In the genomic region with DNA sequence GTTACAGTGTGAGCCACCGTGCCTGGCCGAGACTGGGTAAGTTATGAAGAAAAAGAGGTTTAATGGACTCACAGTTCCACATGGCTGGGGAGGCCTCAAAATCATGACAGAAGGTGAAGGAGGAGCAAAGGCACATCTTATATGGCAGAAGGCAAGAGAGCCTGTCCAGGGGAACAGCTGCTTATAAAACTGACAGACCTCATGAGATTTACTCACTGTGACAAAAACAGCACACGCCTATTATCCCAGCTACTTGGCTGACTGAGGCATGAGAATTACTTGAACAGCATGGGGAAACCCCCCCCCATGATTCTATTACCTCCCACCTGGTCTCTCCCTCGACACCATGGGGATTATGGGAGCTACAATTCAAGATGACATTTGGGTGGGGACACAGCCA, we compare ENCODE assay signal across 18 cellular contexts. TPM values are rescaled to one million over a fixed set of nuclear protein-coding genes. Genes with fewer than 3 reads are reported as not detected.
DNase-seq lines count a peak whose midpoint lies in the region; ATAC-seq and TF ChIP-seq lines count a peak whose summit lies in the region.
"Had no signal": no experiment of that assay in that cellular context is flagged by ENCODE, and none has a peak within 500 bp of the region (broad histone marks: within the 10 kb centered on the region; RNA-seq: fewer than 3 reads in every experiment).

No MANE protein-coding gene starts in this region.

- H3K36me3 ChIP-seq in brain microvascular endothelial cell (replicated peaks): no peaks in the 10 kb centered on the region

- H3K27ac ChIP-seq in brain microvascular endothelial cell: no peak overlapping the region
- H3K27ac ChIP-seq: PC-9, SJCRH30 had no signal

- H3K4me3 Mint-ChIP-seq in activated CD8-positive, alpha-beta T cell treated with anti-CD3 and anti-CD28 coated beads for 36 hours: no peak overlapping the region
- no peak overlapping the region for H3K4me3 Mint-ChIP-seq in activated CD8-positive, alpha-beta T cell treated with anti-CD3 and anti-CD28 coated beads, Interleukin-2, amount 10 ng/mL, durations not matched to agents 7 days and 5 days
- H3K4me3 Mint-ChIP-seq in brain: no peak overlapping the region

- POLR2A ChIA-PET in activated CD8-positive, alpha-beta T cell treated with anti-CD3 and anti-CD28 coated beads for 36 hours (lab: Charles Lee): interaction anchor here (0.8 kb wide), 1 partner anchor 23 kb away, joined by 3 read pairs; a partner anchor contains a TSS
- POLR2A ChIA-PET in activated CD8-positive, alpha-beta T cell treated with anti-CD3 and anti-CD28 coated beads, Interleukin-2, amount 10 ng/mL, durations not matched to agents 7 days and 5 days (lab: Charles Lee): no interaction called here

- no peak for DNase-seq in activated CD8-positive, alpha-beta T cell treated with anti-CD3 and anti-CD28 coated beads for 36 hours
- DNase-seq in activated CD8-positive, alpha-beta T cell treated with anti-CD3 and anti-CD28 coated beads, Interleukin-2, amount 10 ng/mL, durations not matched to agents 7 days and 5 days: no peak
- DNase-seq in NCI-H2171 treated with DMSO at 0.1 percent for 48 hours (lab: John Stamatoyannopoulos, UW): peak; percentile 74
- peak; percentile 15 for DNase-seq in putamen (ENCODE audit: low spot score)
- DNase-seq in HUDEP-2 (lab: John Stamatoyannopoulos, UW; ENCODE audit: unreplicated experiment in 76 of 76): no peak
- no peak for DNase-seq in brain microvascular endothelial cell
- DNase-seq in epidermal melanocyte (ENCODE audit: insufficient read length, low spot score): no peak
- DNase-seq: 8988T, EL, GOT3, KG1, NCI-H1436 treated with DMSO at 0.1 percent for 48 hours, NCI-H2081 treated with DMSO at 0.1 percent for 48 hours, NCI-H226, NCI-H69, SJCRH30 had no signal

- peaks cover 2% of the 10 kb centered on the region for H3K4me1 Mint-ChIP-seq in activated CD8-positive, alpha-beta T cell treated with anti-CD3 and anti-CD28 coated beads for 36 hours (ENCODE audit: low read depth)
- H3K4me1 Mint-ChIP-seq in activated CD8-positive, alpha-beta T cell treated with anti-CD3 and anti-CD28 coated beads, Interleukin-2, amount 10 ng/mL, durations not matched to agents 7 days and 5 days (ENCODE audit: low read depth): no peaks in the 10 kb centered on the region
- no peaks in the 10 kb centered on the region for H3K4me1 Mint-ChIP-seq in brain

- no peak overlapping the region for H3K4me3 ChIP-seq in brain microvascular endothelial cell (ENCODE audit: low read depth, low read length)
- H3K4me3 ChIP-seq: PC-9, SJCRH30 had no signal

- peak overlapping the region; percentile 12 for H3K27ac Mint-ChIP-seq in activated CD8-positive, alpha-beta T cell treated with anti-CD3 and anti-CD28 coated beads for 36 hours
- no peak overlapping the region for H3K27ac Mint-ChIP-seq in activated CD8-positive, alpha-beta T cell treated with anti-CD3 and anti-CD28 coated beads, Interleukin-2, amount 10 ng/mL, durations not matched to agents 7 days and 5 days
- H3K27ac Mint-ChIP-seq in brain: peak overlapping the region in 3 of 5 experiments; percentile 82 to 87 (median 83)

- no peak for ATAC-seq in activated CD8-positive, alpha-beta T cell treated with anti-CD3 and anti-CD28 coated beads for 36 hours
- no peak for ATAC-seq in activated CD8-positive, alpha-beta T cell treated with anti-CD3 and anti-CD28 coated beads, Interleukin-2, amount 10 ng/mL, durations not matched to agents 7 days and 5 days

- TF ChIP-seq CTCF in activated CD8-positive, alpha-beta T cell treated with anti-CD3 and anti-CD28 coated beads for 36 hours (IDR thresholded peaks at IDR 0.05): no peak
- no peak for TF ChIP-seq CTCF in brain (conservative IDR thresholded peaks at IDR 0.05)
- TF ChIP-seq CTCF in brain microvascular endothelial cell (IDR thresholded peaks at IDR 0.05; ENCODE audit: low read depth, low read length, missing control alignments): no peak

- H3K36me3 Mint-ChIP-seq in activated CD8-positive, alpha-beta T cell treated with anti-CD3 and anti-CD28 coated beads for 36 hours (ENCODE audit: low read depth): peaks cover 41% of the 10 kb centered on the region
- peaks cover 60% of the 10 kb centered on the region for H3K36me3 Mint-ChIP-seq in activated CD8-positive, alpha-beta T cell treated with anti-CD3 and anti-CD28 coated beads, Interleukin-2, amount 10 ng/mL, durations not matched to agents 7 days and 5 days (ENCODE audit: low read depth)
- peaks cover 83% of the 10 kb centered on the region for H3K36me3 Mint-ChIP-seq in brain

- H3K27me3 ChIP-seq in brain microvascular endothelial cell (replicated peaks): no peaks in the 10 kb centered on the region
- H3K27me3 ChIP-seq: SJCRH30 had no signal

- in situ Hi-C loops in brain microvascular endothelial cell (cut with HindIII; ENCODE audit: low pct_ligation_motif_present, low sequenced_read_pairs): no loop called here

- intact Hi-C loops in activated CD8-positive, alpha-beta T cell treated with anti-CD3 and anti-CD28 coated beads for 36 hours (cut with micrococcal nuclease): no loop called here

- H3K27me3 Mint-ChIP-seq in activated CD8-positive, alpha-beta T cell treated with anti-CD3 and anti-CD28 coated beads for 36 hours: no peaks in the 10 kb centered on the region
- H3K27me3 Mint-ChIP-seq in activated CD8-positive, alpha-beta T cell treated with anti-CD3 and anti-CD28 coated beads, Interleukin-2, amount 10 ng/mL, durations not matched to agents 7 days and 5 days (ENCODE audit: low read depth): no peaks in the 10 kb centered on the region
- H3K27me3 Mint-ChIP-seq in brain: no peaks in the 10 kb centered on the region

- peaks cover 17% of the 10 kb centered on the region for H3K9me3 Mint-ChIP-seq in activated CD8-positive, alpha-beta T cell treated with anti-CD3 and anti-CD28 coated beads for 36 hours
- H3K9me3 Mint-ChIP-seq in activated CD8-positive, alpha-beta T cell treated with anti-CD3 and anti-CD28 coated beads, Interleukin-2, amount 10 ng/mL, durations not matched to agents 7 days and 5 days (ENCODE audit: insufficient read depth): peaks cover 21% of the 10 kb centered on the region
- peaks cover 0 to 15% (median 5%) of the 10 kb centered on the region in 5 experiments for H3K9me3 Mint-ChIP-seq in brain

- CTCF ChIA-PET in activated CD8-positive, alpha-beta T cell treated with anti-CD3 and anti-CD28 coated beads for 36 hours (lab: Charles Lee): interaction anchor here (0.9 to 1.8 kb wide), 4 partner anchors 11 to 151 kb away, joined by 3 to 8 read pairs (median 4); no protein-coding TSS in a partner anchor
- CTCF ChIA-PET in activated CD8-positive, alpha-beta T cell treated with anti-CD3 and anti-CD28 coated beads, Interleukin-2, amount 10 ng/mL, durations not matched to agents 7 days and 5 days (lab: Charles Lee): interaction anchor here (1.1 kb wide), 2 partner anchors 11 to 58 kb away, joined by 3 read pairs; no protein-coding TSS in a partner anchor

RNA-seq across cellular contexts. Expression of a gene that starts 23.4 kb away (rescaled TPM):
- 10 to 100 TPM; 23.1 to 24.2 TPM for total RNA-seq in activated CD8-positive, alpha-beta T cell treated with anti-CD3 and anti-CD28 coated beads for 36 hours
- 10 to 100 TPM; 21.1 to 23.2 TPM for total RNA-seq in activated CD8-positive, alpha-beta T cell treated with anti-CD3 and anti-CD28 coated beads, Interleukin-2, amount 10 ng/mL, durations not matched to agents 7 days and 5 days
- 18.5 TPM for polyA plus RNA-seq in brain (ENCODE audit: insufficient read depth, low read depth, low replicate concordance)

RNA-seq across cellular contexts. Expression of a gene that starts 30.4 kb away (rescaled TPM):
- total RNA-seq in activated CD8-positive, alpha-beta T cell treated with anti-CD3 and anti-CD28 coated beads for 36 hours: 10 to 100 TPM; 34.0 to 38.6 TPM
- 10 to 100 TPM; 27.2 to 29.2 TPM for total RNA-seq in activated CD8-positive, alpha-beta T cell treated with anti-CD3 and anti-CD28 coated beads, Interleukin-2, amount 10 ng/mL, durations not matched to agents 7 days and 5 days
- 12.2 TPM for polyA plus RNA-seq in brain (ENCODE audit: insufficient read depth, low read depth, low replicate concordance)

Comparison
In these comparisons a context has a peak if more than half of its experiments do, and no peak if none do; other contexts are left out.
1. DNase-seq: peak in NCI-H2171 treated with DMSO at 0.1 percent for 48 hours (single experiment) and putamen (single experiment); none in activated CD8-positive, alpha-beta T cell treated with anti-CD3 and anti-CD28 coated beads for 36 hours (single experiment), activated CD8-positive, alpha-beta T cell treated with anti-CD3 and anti-CD28 coated beads, Interleukin-2, amount 10 ng/mL, durations not matched to agents 7 days and 5 days (single experiment), HUDEP-2 (0 of 76), brain microvascular endothelial cell (single experiment) and epidermal melanocyte (single experiment).